Comparison of ENCODE assay signal across 8 cellular contexts in genomic region chr5:56817306-56817986, GRCh38. TPM values are rescaled to one million over a fixed set of nuclear protein-coding genes. Genes with fewer than 3 reads are reported as not detected.
A peak's percentile ranks its signal among the peaks of the same experiment; 100 is the strongest.
DNase-seq lines count a peak whose midpoint lies in the region; ATAC-seq and TF ChIP-seq lines count a peak whose summit lies in the region.

No MANE protein-coding gene starts in this region.

- peaks cover 3% of the 10 kb centered on the region; the same call in 1 of the 2 replicates for H3K27me3 ChIP-seq in GM06990 (replicated peaks; ENCODE audit: control insufficient read depth, insufficient read depth, low read length)
- no peaks in the 10 kb centered on the region; the same call in 1 of the 2 replicates for H3K27me3 ChIP-seq in Panc1 (ENCODE audit: control insufficient read depth, insufficient read depth, low read length)
- H3K27me3 ChIP-seq in psoas muscle (ENCODE audit: insufficient read depth in 3 of 3, low read length in 2 of 3), result no peaks in the 10 kb centered on the region

- intact Hi-C loops in Panc1 (cut with micrococcal nuclease; ENCODE audit: unreplicated experiment) (loop anchor here (10.0 kb wide), 1 partner anchor 333 kb away; no protein-coding TSS in a partner anchor), psoas muscle (cut with DNase I) (loop anchor here in 1 of 2 donors (10.0 kb wide), 1 partner anchor 333 kb away; no protein-coding TSS in a partner anchor), posterior vena cava (cut with DNase I) (loop anchor here in 1 of 2 donors (10.0 kb wide), 1 partner anchor 333 kb away; no protein-coding TSS in a partner anchor)

- H3K9me3 ChIP-seq in Panc1 (ENCODE audit: control insufficient read depth, insufficient read depth, low read depth, low read length) (no peaks in the 10 kb centered on the region), psoas muscle (no peaks in the 10 kb centered on the region)

- 32 to 43% (median 40%) methylated on average over 8 of the region's 8 CpGs for WGBS in psoas muscle, 3 donors

- TSS peak; percentile 59 for BruUV-seq in Panc1 (replicated peaks; lab: Mats Ljungman, UMichigan)

- POLR2A ChIA-PET in Panc1 (lab: Charles Lee), result no interaction called here

- TF ChIP-seq POLR2A in erythroblast (IDR thresholded peaks at IDR 0.05; ENCODE audit: low read length), result no peak

- peak overlapping the region; percentile 65 for H3K4me3 ChIP-seq in GM06990 (replicated peaks; ENCODE audit: low read depth, low read length)
- peak overlapping the region; percentile 76 to 81; a peak in 3 of 4 replicates for H3K4me3 ChIP-seq in Panc1 (ENCODE audit: low read depth in 2 of 2, low read length in 2 of 2)
- H3K4me3 ChIP-seq in psoas muscle, result peak overlapping the region; percentile 75

- H3K4me1 ChIP-seq in Panc1 (ENCODE audit: control insufficient read depth, insufficient read depth, low read length) (peaks cover 9% of the 10 kb centered on the region; the same call in 1 of the 2 replicates), psoas muscle (peaks cover 24% of the 10 kb centered on the region)

- H3K27ac ChIP-seq in Panc1 (ENCODE audit: low read length), result peak overlapping the region; percentile 75
- H3K27ac ChIP-seq in psoas muscle, result peak overlapping the region; percentile 90

- ATAC-seq in Panc1 (no peak), psoas muscle (no peak), GM19455 (IDR thresholded peaks at IDR 0.05; ENCODE audit: unreplicated experiment) (no peak), HG02973 (IDR thresholded peaks at IDR 0.05; ENCODE audit: unreplicated experiment) (no peak)

- in situ Hi-C loops in Panc1 (cut with HindIII; ENCODE audit: low pct_unique_long_range_greater_than_20kb, low sequenced_read_pairs), result no loop called here

- CTCF ChIA-PET in Panc1 (lab: Charles Lee), result no interaction called here

- no peaks in the 10 kb centered on the region for H3K36me3 ChIP-seq in GM06990 (ENCODE audit: control insufficient read depth, insufficient read depth, low read length)
- H3K36me3 ChIP-seq in Panc1 (ENCODE audit: control insufficient read depth, insufficient read depth, low read length), result no peaks in the 10 kb centered on the region
- H3K36me3 ChIP-seq in psoas muscle (ENCODE audit: insufficient read depth in 1 of 2, low read depth in 1 of 2), result no peaks in the 10 kb centered on the region

- TF ChIP-seq CTCF in GM06990 (IDR thresholded peaks at IDR 0.05; ENCODE audit: insufficient read depth, low read length, poor library complexity, severe bottlenecking), result no peak
- no peak for TF ChIP-seq CTCF in Panc1 (IDR thresholded peaks at IDR 0.05)
- no peak for TF ChIP-seq CTCF in psoas muscle (IDR thresholded peaks at IDR 0.05)

- peak; percentile 26 for DNase-seq in GM06990 (ENCODE audit: extremely low read depth, insufficient read length)
- DNase-seq in Panc1 (ENCODE audit: low read depth, low spot score), result no peak
- peak; percentile 41 to 42 for DNase-seq in erythroblast (lab: John Stamatoyannopoulos, UW)
- DNase-seq in psoas muscle, result no peak
- no peak for DNase-seq in posterior vena cava (ENCODE audit: low spot score)
- DNase-seq in superior temporal gyrus (ENCODE audit: extremely low spot score), result no peak

RNA-seq across cellular contexts. Expression of gene MAP3K1, which starts 2.1 kb away (rescaled TPM):
- total RNA-seq in Panc1 (2021; ENCODE audit: unreplicated experiment) (6.2 TPM), psoas muscle (1 to 10 TPM; 3.0 to 5.2 (median 4.2) TPM), posterior vena cava (10 to 100 TPM; 10.4 to 12.0 TPM)
- polyA plus RNA-seq in Panc1 (2012; ENCODE audit: insufficient read length), result 1.2 TPM
- 1 to 10 TPM in 2 of 3 donors, under 1 TPM in 1; 0.97 to 1.5 (median 1.5) TPM for polyA plus RNA-seq in psoas muscle

Comparison
In these comparisons a context has a peak if more than half of its experiments do, and no peak if none do; other contexts are left out.
1. DNase-seq: peak in GM06990 (single experiment) and erythroblast (2 of 2); none in Panc1 (single experiment), psoas muscle (0 of 2), posterior vena cava (single experiment) and superior temporal gyrus (single experiment).
2. Peak in every context shown above with its lines, with median percentiles within 50 percentile points of each other: H3K4me3 ChIP-seq.